In the genomic region with DNA sequence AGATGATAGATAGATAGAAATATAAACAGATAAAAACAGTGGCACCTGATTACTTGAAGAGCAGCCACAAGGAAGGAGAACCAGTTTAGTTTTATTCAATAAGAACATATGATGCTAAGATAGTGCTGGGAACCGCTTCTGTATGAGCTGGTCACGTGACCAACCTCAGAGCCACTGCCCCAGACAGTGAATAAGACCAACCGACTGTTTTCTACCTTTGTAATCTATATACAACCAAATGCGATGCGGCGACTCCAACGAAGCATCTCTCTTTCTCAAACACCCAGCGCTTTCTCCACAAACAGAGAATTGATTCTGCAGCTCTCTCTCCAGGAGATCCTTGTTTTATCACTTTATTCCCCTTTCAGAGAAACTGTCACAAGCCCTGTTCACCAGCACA, we compare ENCODE assay signal across 10 cellular contexts. TPM values are rescaled to one million over a fixed set of nuclear protein-coding genes. Genes with fewer than 3 reads are reported as not detected.
DNase-seq lines count a peak whose midpoint lies in the region; ATAC-seq and TF ChIP-seq lines count a peak whose summit lies in the region.
"Had no signal": no experiment of that assay in that cellular context is flagged by ENCODE, and none has a peak within 500 bp of the region (broad histone marks: within the 10 kb centered on the region; RNA-seq: fewer than 3 reads in every experiment).

No MANE protein-coding gene starts in this region.

- peak overlapping the region; percentile 59 for H3K4me3 ChIP-seq in coronary artery
- peak overlapping the region; percentile 6 for H3K4me3 ChIP-seq in lower lobe of right lung
- H3K4me3 ChIP-seq in tibial artery = peak overlapping the region; percentile 28 to 36

- no peaks in the 10 kb centered on the region for H3K9me3 ChIP-seq in lower lobe of right lung
- no peaks in the 10 kb centered on the region for H3K9me3 ChIP-seq in tibial artery

- H3K27ac ChIP-seq in coronary artery = peak overlapping the region in 1 of 2 donors; percentile 1
- H3K27ac ChIP-seq in lower lobe of right lung = no peak overlapping the region
- peak overlapping the region; percentile 33 to 36 for H3K27ac ChIP-seq in tibial artery

- H3K27me3 ChIP-seq in lower lobe of right lung (ENCODE audit: low read depth) (no peaks in the 10 kb centered on the region), tibial artery (no peaks in the 10 kb centered on the region)

- H3K36me3 ChIP-seq in lower lobe of right lung (no peaks in the 10 kb centered on the region), tibial artery (no peaks in the 10 kb centered on the region)

- peak in 1 of 2 donors; percentile 50 for ATAC-seq in lower lobe of right lung
- ATAC-seq in HG03159 (IDR thresholded peaks at IDR 0.05; ENCODE audit: unreplicated experiment) = no peak
- no peak for ATAC-seq in HG03025 (IDR thresholded peaks at IDR 0.05; ENCODE audit: low FRiP score, unreplicated experiment)
- ATAC-seq: left colon had no signal

- peaks cover 22% of the 10 kb centered on the region for H3K4me1 ChIP-seq in lower lobe of right lung
- peaks cover 0 to 21% (median 10%) of the 10 kb centered on the region in 4 donors for H3K4me1 ChIP-seq in tibial artery

- TF ChIP-seq CTCF in coronary artery (IDR thresholded peaks at IDR 0.05) (no peak), lower lobe of right lung (IDR thresholded peaks at IDR 0.05) (no peak), tibial artery (IDR thresholded peaks at IDR 0.05) (no peak)

- intact Hi-C loops in lower lobe of right lung (cut with DNase I) (no loop called here), tibial artery (cut with DNase I; ENCODE audit: low total_unique reads) (no loop called here)

- peak; percentile 42 for DNase-seq in NCI-H1694 treated with DMSO at 0.1 percent for 48 hours (lab: John Stamatoyannopoulos, UW)
- no peak for DNase-seq in NCI-H1694 (lab: John Stamatoyannopoulos, UW)
- DNase-seq in coronary artery (ENCODE audit: low spot score) = no peak
- no peak for DNase-seq in lower lobe of right lung
- DNase-seq in tibial artery = peak in 1 of 2 donors; percentile 48
- DNase-seq in NCI-H82 treated with DMSO at 0.1 percent for 48 hours (lab: John Stamatoyannopoulos, UW; ENCODE audit: unreplicated experiment) = no peak
- DNase-seq: left colon, T-helper 9 cell had no signal

RNA-seq across cellular contexts. Expression of gene JCAD, which starts 55.5 kb away (rescaled TPM):
- 101 TPM for total RNA-seq in lower lobe of right lung

Comparison
In these comparisons a context has a peak if more than half of its experiments do, and no peak if none do; other contexts are left out.
1. H3K4me3 ChIP-seq: peak in every context shown above with its lines; median percentile 59 in coronary artery; 32 in tibial artery; 6 in lower lobe of right lung.